ENCODE assay signal across 1 cellular context in genomic region chr7:100825760-100826545, GRCh38.
A peak's percentile ranks its signal among the peaks of the same experiment; 100 is the strongest.
TF ChIP-seq lines count a peak whose summit lies in the region.

No MANE protein-coding gene starts in this region.

TF ChIP-seq in K562, 482 proteins besides CTCF, POLR2A, EP300 and RAD21 (continued from another document and continues in another):
- TF ChIP-seq CHD7 (IDR thresholded peaks at IDR 0.05; ENCODE audit: low read depth, low read length) (no peak), ZNF124 (CRISPR knock-in tag; IDR thresholded peaks at IDR 0.05) (no peak), ZNF23 (CRISPR knock-in tag; IDR thresholded peaks at IDR 0.05) (no peak), RCOR1 (IDR thresholded peaks at IDR 0.05; ENCODE audit: borderline replicate concordance in 1 of 2, low read depth in 2 of 2, low read length in 2 of 2) (peak in 1 of 2 experiments; percentile 38; a peak in 1 of 4 replicates), SMARCC2 (IDR thresholded peaks at IDR 0.05; ENCODE audit: low read depth) (no peak), ZNF436 (CRISPR knock-in tag; IDR thresholded peaks at IDR 0.05) (no peak), TARDBP (IDR thresholded peaks at IDR 0.05) (no peak), ELF2 (CRISPR knock-in tag; IDR thresholded peaks at IDR 0.05) (peak; percentile 53; the same call in 1 of the 2 replicates), ZNF143 (CRISPR knock-in tag; IDR thresholded peaks at IDR 0.05) (no peak), NCOA2 (IDR thresholded peaks at IDR 0.05; ENCODE audit: partially characterized antibody in 2 of 2) (no peak), SIX5 (IDR thresholded peaks at IDR 0.05; ENCODE audit: borderline replicate concordance in 1 of 2, insufficient read depth in 1 of 2, low read depth in 1 of 2, low read length in 2 of 2) (no peak), NCOA1 (IDR thresholded peaks at IDR 0.05; ENCODE audit: low read depth) (no peak), E2F3 (CRISPR knock-in tag; IDR thresholded peaks at IDR 0.05) (no peak), SPI1 (IDR thresholded peaks at IDR 0.05; ENCODE audit: borderline replicate concordance, low read depth, low read length) (peak; percentile 25; the same call in 1 of the 2 replicates), LCOR (CRISPR knock-in tag; IDR thresholded peaks at IDR 0.05) (0 out of 2 replicates have a peak, but pooled peaks have one; percentile 13), SRF (CRISPR knock-in tag; IDR thresholded peaks at IDR 0.05) (no peak), MAZ (CRISPR knock-in tag; conservative IDR thresholded peaks at IDR 0.05 in 1 of 2, IDR thresholded peaks at IDR 0.05 in 1 of 2) (peak; percentile 28 to 54; a peak in 1 of 4 replicates), OTX1 (CRISPR knock-in tag; IDR thresholded peaks at IDR 0.05) (0 out of 2 replicates have a peak, but pooled peaks have one; percentile 59), CBX8 (IDR thresholded peaks at IDR 0.05; ENCODE audit: borderline replicate concordance, extremely low read depth, low read depth, low read length, poor library complexity, severe bottlenecking) (no peak), CREB1 (IDR thresholded peaks at IDR 0.05) (no peak), CREB1 (CRISPR knock-in tag; IDR thresholded peaks at IDR 0.05) (no peak), NRF1 (conservative IDR thresholded peaks at IDR 0.05 in 1 of 2, IDR thresholded peaks at IDR 0.05 in 1 of 2) (no peak), PTRF (tag; IDR thresholded peaks at IDR 0.05) (no peak), ZNF445 (CRISPR knock-in tag; IDR thresholded peaks at IDR 0.05; ENCODE audit: low read depth) (no peak), VEZF1 (CRISPR knock-in tag; IDR thresholded peaks at IDR 0.05) (peak; percentile 63), RAD51 (IDR thresholded peaks at IDR 0.05; ENCODE audit: borderline replicate concordance, low read depth) (no peak), NBN (IDR thresholded peaks at IDR 0.05; ENCODE audit: low read depth) (no peak), ELF1 (tag; IDR thresholded peaks at IDR 0.05) (no peak), LARP7 (IDR thresholded peaks at IDR 0.05) (peak; percentile 15; the same call in 1 of the 2 replicates), CTCFL (IDR thresholded peaks at IDR 0.05; ENCODE audit: borderline replicate concordance, insufficient read depth, low read depth, low read length, poor library complexity, severe bottlenecking) (peak; percentile 62), MTA3 (IDR thresholded peaks at IDR 0.05; ENCODE audit: borderline replicate concordance) (no peak), PHF21A (IDR thresholded peaks at IDR 0.05; ENCODE audit: borderline replicate concordance, low read depth) (no peak), ZBTB5 (IDR thresholded peaks at IDR 0.05) (no peak), ZFP36 (IDR thresholded peaks at IDR 0.05; ENCODE audit: low read depth, low read length, partially characterized antibody) (no peak), CHAMP1 (IDR thresholded peaks at IDR 0.05) (no peak), CBX2 (IDR thresholded peaks at IDR 0.05; ENCODE audit: insufficient read depth, low read length, poor library complexity, severe bottlenecking) (no peak), ETV5 (CRISPR knock-in tag; IDR thresholded peaks at IDR 0.05; ENCODE audit: low read depth) (no peak), ZNF76 (CRISPR knock-in tag; IDR thresholded peaks at IDR 0.05; ENCODE audit: borderline replicate concordance) (no peak), FOXP4 (CRISPR knock-in tag; IDR thresholded peaks at IDR 0.05; ENCODE audit: borderline replicate concordance) (no peak), SMAD3 (CRISPR knock-in tag; conservative IDR thresholded peaks at IDR 0.05) (no peak), NFXL1 (CRISPR knock-in tag; IDR thresholded peaks at IDR 0.05) (0 out of 2 replicates have a peak, but pooled peaks have one; percentile 14), STAT5B (CRISPR knock-in tag; IDR thresholded peaks at IDR 0.05) (no peak), ZFX (CRISPR knock-in tag; IDR thresholded peaks at IDR 0.05) (no peak), GABPA (tag; conservative IDR thresholded peaks at IDR 0.05; ENCODE audit: low read depth) (no peak), ZNF561 (CRISPR knock-in tag; conservative IDR thresholded peaks at IDR 0.05) (no peak), CXXC5 (CRISPR knock-in tag; IDR thresholded peaks at IDR 0.05) (no peak), TEAD2 (tag; IDR thresholded peaks at IDR 0.05) (no peak)
